Comparison of ENCODE assay signal across 8 cellular contexts in genomic region chr16:81778861-81779539, GRCh38. TPM values are rescaled to one million over a fixed set of nuclear protein-coding genes. Genes with fewer than 3 reads are reported as not detected.
A peak's percentile ranks its signal among the peaks of the same experiment; 100 is the strongest.
DNase-seq lines count a peak whose midpoint lies in the region; ATAC-seq lines count a peak whose summit lies in the region.

TSS of gene PLCG2 (plus strand) at chr16:81779291. CDS start at chr16:81785990, 6,699 bp downstream.

- H3K27me3 Mint-ChIP-seq in activated CD8-positive, alpha-beta T cell treated with anti-CD3 and anti-CD28 coated beads, Interleukin-2, amount 10 ng/mL, durations not matched to agents 7 days and 5 days (ENCODE audit: low read depth), result peaks cover 45% of the 10 kb centered on the region

- H3K27me3 ChIP-seq in mucosa of rectum (ENCODE audit: control insufficient read depth in 2 of 2, insufficient read depth in 2 of 2, low read length in 2 of 2), result peaks cover 11 to 15% of the 10 kb centered on the region in 2 donors

- in situ Hi-C loops in endometrial microvascular endothelial cells (cut with HindIII; ENCODE audit: inconsistent ontology term, low pct_unique_long_range_greater_than_20kb, low sequenced_read_pairs), result no loop called here

- CTCF ChIA-PET in activated CD8-positive, alpha-beta T cell treated with anti-CD3 and anti-CD28 coated beads, Interleukin-2, amount 10 ng/mL, durations not matched to agents 7 days and 5 days (lab: Charles Lee), result interaction anchor here (0.9 to 1.1 kb wide), 2 partner anchors 20 to 107 kb away, joined by 4 to 5 read pairs; no protein-coding TSS in a partner anchor

- ATAC-seq in HG02884 (IDR thresholded peaks at IDR 0.05; ENCODE audit: unreplicated experiment), result peak; percentile 81
- ATAC-seq in activated CD8-positive, alpha-beta T cell treated with anti-CD3 and anti-CD28 coated beads, Interleukin-2, amount 10 ng/mL, durations not matched to agents 7 days and 5 days, result peak; percentile 99

- DNase-seq in NCI-H82 (lab: John Stamatoyannopoulos, UW) (peak; percentile 68), NCI-H82 treated with DMSO at 0.1 percent for 48 hours (lab: John Stamatoyannopoulos, UW; ENCODE audit: unreplicated experiment) (no peak), NCI-H2227 treated with DMSO at 0.1 percent for 48 hours (lab: John Stamatoyannopoulos, UW) (peak; percentile 17)
- peak; percentile 86 for DNase-seq in activated CD8-positive, alpha-beta T cell treated with anti-CD3 and anti-CD28 coated beads, Interleukin-2, amount 10 ng/mL, durations not matched to agents 7 days and 5 days
- DNase-seq in stimulated activated CD8-positive, alpha-beta memory T cell treated with anti-CD3 and anti-CD28 coated beads, Interleukin-7, amount 100 ng/mL, for 24 hours (ENCODE audit: low read depth), result peak; percentile 51

- no peaks in the 10 kb centered on the region for H3K9me3 ChIP-seq in mucosa of rectum (ENCODE audit: control insufficient read depth in 2 of 2, low read length in 2 of 2)

- peak within 1 kb of the TSS; percentile 47 to 69 for H3K9ac ChIP-seq in mucosa of rectum (ENCODE audit: low read depth in 1 of 2, low read length in 2 of 2)

- peak within 1 kb of the TSS; percentile 84 for H3K4me3 Mint-ChIP-seq in activated CD8-positive, alpha-beta T cell treated with anti-CD3 and anti-CD28 coated beads, Interleukin-2, amount 10 ng/mL, durations not matched to agents 7 days and 5 days

- peaks cover 12% of the 10 kb centered on the region for H3K4me1 Mint-ChIP-seq in activated CD8-positive, alpha-beta T cell treated with anti-CD3 and anti-CD28 coated beads, Interleukin-2, amount 10 ng/mL, durations not matched to agents 7 days and 5 days (ENCODE audit: low read depth)

- POLR2A ChIA-PET in activated CD8-positive, alpha-beta T cell treated with anti-CD3 and anti-CD28 coated beads, Interleukin-2, amount 10 ng/mL, durations not matched to agents 7 days and 5 days (lab: Charles Lee), result no interaction called here

- peak within 1 kb of the TSS; percentile 63 for H3K27ac Mint-ChIP-seq in activated CD8-positive, alpha-beta T cell treated with anti-CD3 and anti-CD28 coated beads, Interleukin-2, amount 10 ng/mL, durations not matched to agents 7 days and 5 days

- H3K4me3 ChIP-seq in mucosa of rectum (ENCODE audit: low read length in 2 of 2), result peak within 1 kb of the TSS; percentile 65 to 76

- peaks cover 5 to 9% of the 10 kb centered on the region in 2 donors for H3K4me1 ChIP-seq in mucosa of rectum (ENCODE audit: control insufficient read depth in 2 of 2, insufficient read depth in 2 of 2, low read length in 2 of 2)

- H3K27ac ChIP-seq in mucosa of rectum (ENCODE audit: low read depth in 2 of 2, low read length in 2 of 2), result peak within 1 kb of the TSS; percentile 12 to 75

- no peaks in the 10 kb centered on the region for H3K36me3 Mint-ChIP-seq in activated CD8-positive, alpha-beta T cell treated with anti-CD3 and anti-CD28 coated beads, Interleukin-2, amount 10 ng/mL, durations not matched to agents 7 days and 5 days (ENCODE audit: low read depth)

- no peaks in the 10 kb centered on the region for H3K36me3 ChIP-seq in mucosa of rectum (ENCODE audit: control insufficient read depth in 2 of 2, insufficient read depth in 2 of 2, low read length in 2 of 2)

- no peaks in the 10 kb centered on the region for H3K9me3 Mint-ChIP-seq in activated CD8-positive, alpha-beta T cell treated with anti-CD3 and anti-CD28 coated beads, Interleukin-2, amount 10 ng/mL, durations not matched to agents 7 days and 5 days (ENCODE audit: insufficient read depth)

RNA-seq across cellular contexts. Expression of gene PLCG2, which starts in this region (rescaled TPM):
- 10 to 100 TPM; 10.1 to 11.1 TPM for total RNA-seq in activated CD8-positive, alpha-beta T cell treated with anti-CD3 and anti-CD28 coated beads, Interleukin-2, amount 10 ng/mL, durations not matched to agents 7 days and 5 days
- total RNA-seq in endometrial microvascular endothelial cells (ENCODE audit: inconsistent ontology term), result 32.1 TPM
